8 cellular contexts compared by ENCODE assay signal in genomic region chr1:94540440-94541174, GRCh38. TPM values are rescaled to one million over a fixed set of nuclear protein-coding genes. Genes with fewer than 3 reads are reported as not detected.
DNase-seq lines count a peak whose midpoint lies in the region; ATAC-seq and TF ChIP-seq lines count a peak whose summit lies in the region.

No MANE protein-coding gene starts in this region.

- H3K4me1 ChIP-seq in breast epithelium (peaks cover 0 to 4% of the 10 kb centered on the region in 2 donors), lung (ENCODE audit: control insufficient read depth in 2 of 2, insufficient read depth in 2 of 2, low read length in 2 of 2) (peaks cover 2 to 15% of the 10 kb centered on the region in 2 donors), transverse colon (peaks cover 6 to 17% (median 11%) of the 10 kb centered on the region in 4 donors)

- no peaks in the 10 kb centered on the region for H3K36me3 Mint-ChIP-seq in activated T-cell treated with anti-CD3 and anti-CD28 coated beads, Interleukin-2, amount 50 U/mL, for 4 hours (ENCODE audit: insufficient read depth)

- no peak for ATAC-seq in activated T-cell treated with anti-CD3 and anti-CD28 coated beads, Interleukin-2, amount 50 U/mL, for 4 hours
- no peak for ATAC-seq in lung (ENCODE audit: insufficient read depth, low FRiP score)
- no peak for ATAC-seq in HG03457 (IDR thresholded peaks at IDR 0.05; ENCODE audit: unreplicated experiment)

- peaks cover 60% of the 10 kb centered on the region for H3K27me3 Mint-ChIP-seq in activated T-cell treated with anti-CD3 and anti-CD28 coated beads, Interleukin-2, amount 50 U/mL, for 4 hours (ENCODE audit: low read depth)

- H3K4me1 Mint-ChIP-seq in activated T-cell treated with anti-CD3 and anti-CD28 coated beads, Interleukin-2, amount 50 U/mL, for 4 hours (ENCODE audit: low read depth) = peaks cover 18% of the 10 kb centered on the region

- no peak for TF ChIP-seq EP300 in transverse colon (IDR thresholded peaks at IDR 0.05; ENCODE audit: low read depth)

- no peaks in the 10 kb centered on the region for H3K9me3 Mint-ChIP-seq in activated T-cell treated with anti-CD3 and anti-CD28 coated beads, Interleukin-2, amount 50 U/mL, for 4 hours

- H3K27me3 ChIP-seq in breast epithelium (no peaks in the 10 kb centered on the region), lung (ENCODE audit: control insufficient read depth, insufficient read depth) (no peaks in the 10 kb centered on the region), transverse colon (no peaks in the 10 kb centered on the region)

- TF ChIP-seq CTCF in breast epithelium (IDR thresholded peaks at IDR 0.05) (no peak), lung (IDR thresholded peaks at IDR 0.05; ENCODE audit: control extremely low read depth, extremely low read depth) (no peak), transverse colon (IDR thresholded peaks at IDR 0.05) (no peak)

- H3K9me3 ChIP-seq in breast epithelium = no peaks in the 10 kb centered on the region
- peaks cover 0 to 2% of the 10 kb centered on the region in 2 donors for H3K9me3 ChIP-seq in lung (ENCODE audit: control insufficient read depth in 2 of 2, insufficient read depth in 1 of 2, low read length in 1 of 2)
- no peaks in the 10 kb centered on the region for H3K9me3 ChIP-seq in transverse colon

- H3K4me3 ChIP-seq in breast epithelium = peak overlapping the region; percentile 81 to 92 (median 91)
- H3K4me3 ChIP-seq in lung = peak overlapping the region; percentile 85
- peak overlapping the region; percentile 62 to 89 (median 76) for H3K4me3 ChIP-seq in transverse colon

- peak overlapping the region; percentile 50 for H3K4me3 Mint-ChIP-seq in activated T-cell treated with anti-CD3 and anti-CD28 coated beads, Interleukin-2, amount 50 U/mL, for 4 hours

- intact Hi-C loops in breast epithelium (cut with DNase I; ENCODE audit: low total_unique reads) (no loop called here), transverse colon (cut with DNase I; ENCODE audit: low total_unique reads) (loop anchor here (1.0 kb wide), 1 partner anchor 16 kb away; no protein-coding TSS in a partner anchor)

- WGBS in lung, 2 donors = 46 to 53% methylated on average over 21 of the region's 21 CpGs
- 49 to 60% methylated on average over 13 to 21 of the region's 21 CpGs for WGBS in transverse colon (ENCODE audit: low coverage in 1 of 2), 2 donors

- H3K27ac ChIP-seq in breast epithelium (peak overlapping the region; percentile 90 to 95), lung (ENCODE audit: low read depth in 1 of 2, low read length in 1 of 2) (peak overlapping the region; percentile 85 to 96), transverse colon (peak overlapping the region; percentile 85 to 94 (median 90))

- H3K36me3 ChIP-seq in breast epithelium = no peaks in the 10 kb centered on the region
- no peaks in the 10 kb centered on the region for H3K36me3 ChIP-seq in lung (ENCODE audit: control insufficient read depth in 2 of 2, insufficient read depth in 2 of 2, low read length in 2 of 2)
- peaks cover 0 to 5% (median 0%) of the 10 kb centered on the region in 4 donors for H3K36me3 ChIP-seq in transverse colon

- no peak for TF ChIP-seq POLR2A in breast epithelium (IDR thresholded peaks at IDR 0.05)
- TF ChIP-seq POLR2A in transverse colon (IDR thresholded peaks at IDR 0.05) = no peak

- no peak for DNase-seq in activated T-cell treated with anti-CD3 and anti-CD28 coated beads, Interleukin-2, amount 50 U/mL, for 4 hours
- DNase-seq in activated T-cell treated with anti-CD3 and anti-CD28 coated beads for 4 hours (no peak), breast epithelium (ENCODE audit: low spot score in 2 of 2) (no peak), lung (ENCODE audit: low spot score) (no peak), transverse colon (no peak), ureter (ENCODE audit: low spot score) (no peak), activated gamma-delta T cell (lab: John Stamatoyannopoulos, UW) (no peak)

- in situ Hi-C loops in transverse colon (cut with MboI; ENCODE audit: low pct_ligation_motif_present in 1 of 4, low pct_unique_long_range_greater_than_20kb in 1 of 4, low sequenced_read_pairs in 3 of 4) = loop anchor here in 1 of 4 donors (25.0 kb wide), 1 partner anchor 497 kb away; no protein-coding TSS in a partner anchor

RNA-seq across cellular contexts. Expression of gene F3, which starts 1.0 kb away (rescaled TPM):
- total RNA-seq in activated T-cell treated with anti-CD3 and anti-CD28 coated beads, Interleukin-2, amount 50 U/mL, for 4 hours = under 1 TPM; 0.45 to 0.60 (median 0.53) TPM
- total RNA-seq in breast epithelium (100 to 1,000 TPM in 2 of 3 donors, 10 to 100 TPM in 1; 61.9 to 115 (median 108) TPM), lung (100 to 1,000 TPM; 107 to 238 TPM), transverse colon (100 to 1,000 TPM in 1 of 4 donors, 10 to 100 TPM in 3; 35.9 to 105 (median 59.3) TPM), ureter (32.3 TPM)
- polyA plus RNA-seq in lung = 100 to 1,000 TPM; 141 to 307 TPM

Comparison
In these comparisons a context has a peak if more than half of its experiments do, and no peak if none do; other contexts are left out.
1. RNA of gene F3, which starts 1.0 kb away (total RNA-seq): 107 to 238 TPM in lung, 61.9 to 115 TPM in breast epithelium, 35.9 to 105 TPM in transverse colon and 32.3 TPM in ureter (single experiment); 0.45 to 0.60 TPM in activated T-cell treated with anti-CD3 and anti-CD28 coated beads, Interleukin-2, amount 50 U/mL, for 4 hours; every median in the first group is over 10 times any median in the second.
2. Peak in every context shown above with its lines, with median percentiles within 50 percentile points of each other: H3K27ac ChIP-seq and H3K4me3 ChIP-seq.